ENCODE assay signal across 12 cellular contexts in genomic region chr12:2267624-2268477, GRCh38.
DNase-seq lines count a peak whose midpoint lies in the region; TF ChIP-seq lines count a peak whose summit lies in the region.
"Had no signal": no experiment of that assay in that cellular context is flagged by ENCODE, and none has a peak within 500 bp of the region (broad histone marks: within the 10 kb centered on the region; RNA-seq: fewer than 3 reads in every experiment).

No MANE protein-coding gene starts in this region.

- peak overlapping the region; percentile 7 for H4K8ac ChIP-seq in mesenchymal stem cell (ENCODE audit: low read length)

- peak overlapping the region; percentile 21 for H2BK120ac ChIP-seq in mesenchymal stem cell (ENCODE audit: low read depth, low read length)

- CTCF ChIA-PET in mammary epithelial cell (lab: Charles Lee; ENCODE audit: low non-redundant PET) (no interaction called here), GM10248 (lab: Yijun Ruan, JAX) (interaction anchor here (2.3 kb wide), 1 partner anchor 8 kb away, joined by 8 read pairs; no protein-coding TSS in a partner anchor)

- H3K27me3 ChIP-seq in mammary epithelial cell (ENCODE audit: insufficient read depth, low read length) = no peaks in the 10 kb centered on the region
- H3K27me3 ChIP-seq in mesenchymal stem cell (ENCODE audit: control insufficient read depth in 1 of 2, insufficient read depth in 1 of 2, low read length in 2 of 2) = no peaks in the 10 kb centered on the region
- H3K27me3 ChIP-seq in transverse colon = no peaks in the 10 kb centered on the region
- H3K27me3 ChIP-seq: upper lobe of left lung had no signal

- no peak overlapping the region for H3K14ac ChIP-seq in mesenchymal stem cell (ENCODE audit: low read length in 2 of 2)

- POLR2A ChIA-PET in GM10248 (lab: Yijun Ruan, JAX) = no interaction called here

- H3K4me2 ChIP-seq in mammary epithelial cell (ENCODE audit: insufficient read depth, low read depth, low read length) (peak overlapping the region; percentile 18), mesenchymal stem cell (ENCODE audit: low read length, poor library complexity, severe bottlenecking) (no peak overlapping the region)
- H3K4me2 ChIP-seq: PC-9 had no signal

- no peaks in the 10 kb centered on the region for H4K20me1 ChIP-seq in mammary epithelial cell (ENCODE audit: insufficient read depth, low read length)

- intact Hi-C loops in mammary epithelial cell (cut with micrococcal nuclease) = loop anchor here (5.0 kb wide), 2 partner anchors 141 to 206 kb away; no protein-coding TSS in a partner anchor
- intact Hi-C loops in transverse colon (cut with DNase I; ENCODE audit: low total_unique reads) = no loop called here

- H3K4me3 ChIP-seq in mammary epithelial cell (replicated peaks in 1 of 3; ENCODE audit: insufficient read depth in 1 of 3, low read depth in 2 of 3, low read length in 3 of 3) (no peak overlapping the region), mesenchymal stem cell (ENCODE audit: insufficient read depth in 1 of 2, low read depth in 1 of 2, low read length in 2 of 2) (peak overlapping the region in 1 of 2 experiments; percentile 35), transverse colon (no peak overlapping the region)
- H3K4me3 ChIP-seq: PC-9, upper lobe of left lung had no signal

- H2AFZ ChIP-seq in mammary epithelial cell (ENCODE audit: low read depth, low read length) (peak overlapping the region; percentile 74), mesenchymal stem cell (ENCODE audit: low read depth, low read length) (no peak overlapping the region)
- H2AFZ ChIP-seq: PC-9 had no signal

- H3K36me3 ChIP-seq in mammary epithelial cell (ENCODE audit: insufficient read depth, low read length) (no peaks in the 10 kb centered on the region), mesenchymal stem cell (ENCODE audit: control insufficient read depth in 1 of 2, insufficient read depth in 2 of 2, low read depth in 1 of 2, low read length in 2 of 2) (no peaks in the 10 kb centered on the region), transverse colon (no peaks in the 10 kb centered on the region)
- H3K36me3 ChIP-seq: upper lobe of left lung had no signal

- peak; percentile 15 for DNase-seq in NCI-H82 (lab: John Stamatoyannopoulos, UW)
- DNase-seq in NCI-H82 treated with DMSO at 0.1 percent for 48 hours (lab: John Stamatoyannopoulos, UW; ENCODE audit: unreplicated experiment) = no peak
- peak; percentile 19 for DNase-seq in mammary epithelial cell
- peak; percentile 59 for DNase-seq in mesenchymal stem cell
- DNase-seq in transverse colon = no peak
- no peak for DNase-seq in COLO829 (ENCODE audit: low spot score)
- DNase-seq in stimulated activated CD4-positive, alpha-beta T cell treated with anti-CD3 and anti-CD28 coated beads, Interleukin-2, amount 100 ng/mL, for 24 hours = no peak
- DNase-seq in GM10248 (ENCODE audit: extremely low spot score) = no peak
- DNase-seq: 8988T; activated CD4-positive, alpha-beta T cell treated with anti-CD3 and anti-CD28 coated beads for 1 hour; PC-9; upper lobe of left lung had no signal

- H3K79me1 ChIP-seq in mesenchymal stem cell (replicated peaks; ENCODE audit: low read length, poor library complexity, severe bottlenecking) = no peaks in the 10 kb centered on the region

- H3K9ac ChIP-seq in mammary epithelial cell (ENCODE audit: insufficient read depth, low read length) (no peak overlapping the region), mesenchymal stem cell (ENCODE audit: low read length) (peak overlapping the region; percentile 82)

- H3K27ac ChIP-seq in mammary epithelial cell (ENCODE audit: insufficient read depth, low read depth, low read length) (peak overlapping the region; percentile 24), mesenchymal stem cell (ENCODE audit: low read length, poor library complexity, severe bottlenecking) (peak overlapping the region; percentile 94), transverse colon (peak overlapping the region; percentile 70 to 84 (median 78))
- H3K27ac ChIP-seq: PC-9 had no signal

- no peaks in the 10 kb centered on the region for H3K79me2 ChIP-seq in mammary epithelial cell (ENCODE audit: insufficient read depth, low read length)

- H3K18ac ChIP-seq in mesenchymal stem cell (ENCODE audit: low read depth in 1 of 2, low read length in 2 of 2) = peak overlapping the region; percentile 11 to 56

- no peak for TF ChIP-seq EP300 in transverse colon (IDR thresholded peaks at IDR 0.05; ENCODE audit: low read depth)

- H3K4me1 ChIP-seq in mammary epithelial cell (ENCODE audit: insufficient read depth, low read length) = peaks cover 30% of the 10 kb centered on the region
- peaks cover 43% of the 10 kb centered on the region for H3K4me1 ChIP-seq in mesenchymal stem cell (ENCODE audit: control insufficient read depth, insufficient read depth, low read depth, low read length)
- H3K4me1 ChIP-seq in transverse colon = peaks cover 25 to 56% (median 44%) of the 10 kb centered on the region in 4 donors

- 9% methylated on average over 13 of the region's 13 CpGs for WGBS in mammary epithelial cell (ENCODE audit: low coverage, missing lambda C conversion rate)
- WGBS in mesenchymal stem cell = 54% methylated on average over 13 of the region's 13 CpGs
- 38 to 64% methylated on average over 6 to 13 of the region's 13 CpGs for WGBS in transverse colon (ENCODE audit: low coverage in 1 of 2), 2 donors

- in situ Hi-C loops in mammary epithelial cell (cut with MboI; ENCODE audit: low sequenced_read_pairs in 2 of 2) = no loop called here
- in situ Hi-C loops in transverse colon (cut with MboI; ENCODE audit: low pct_ligation_motif_present in 1 of 4, low pct_unique_long_range_greater_than_20kb in 1 of 4, low sequenced_read_pairs in 3 of 4) = loop anchor here in 1 of 4 donors (10.0 kb wide), 1 partner anchor 213 kb away; the partner anchor contains the start of gene CACNA1C

- peak overlapping the region; percentile 81 for H2BK5ac ChIP-seq in mesenchymal stem cell (ENCODE audit: low read depth, low read length, poor library complexity, severe bottlenecking)

- BruUV-seq in mammary epithelial cell (replicated peaks; lab: Mats Ljungman, UMichigan) = no TSS peak

- TF ChIP-seq CTCF in mammary epithelial cell (conservative IDR thresholded peaks at IDR 0.05 in 1 of 2, IDR thresholded peaks at IDR 0.05 in 1 of 2; ENCODE audit: extremely low read depth in 1 of 2, insufficient read depth in 1 of 2, low read depth in 1 of 2, low read length in 2 of 2) = no peak
- TF ChIP-seq CTCF in transverse colon (IDR thresholded peaks at IDR 0.05) = no peak
- TF ChIP-seq CTCF in GM10248 (IDR thresholded peaks at IDR 0.05; ENCODE audit: control extremely low read depth, extremely low read depth, low read depth, missing control alignments) = no peak

- peak overlapping the region; percentile 92 for H2AK5ac ChIP-seq in mesenchymal stem cell (ENCODE audit: low read length, severe bottlenecking)

- H4K91ac ChIP-seq in mesenchymal stem cell (ENCODE audit: low read length) = no peak overlapping the region

- H3K23ac ChIP-seq in mesenchymal stem cell (ENCODE audit: low read length in 2 of 2) = no peak overlapping the region

- TF ChIP-seq POLR2A in transverse colon (IDR thresholded peaks at IDR 0.05) = no peak

- dilution Hi-C loops in mammary epithelial cell (cut with HindIII; ENCODE audit: low sequenced_read_pairs) = loop anchor here (5.0 kb wide), 1 partner anchor 66 kb away; no protein-coding TSS in a partner anchor

- peak overlapping the region; percentile 55 for H2BK15ac ChIP-seq in mesenchymal stem cell (ENCODE audit: low read depth, poor library complexity, severe bottlenecking)

- H2BK12ac ChIP-seq in mesenchymal stem cell (ENCODE audit: low read length in 2 of 2) = peak overlapping the region; percentile 38 to 45

- peak overlapping the region; percentile 24 to 55 for H3K4ac ChIP-seq in mesenchymal stem cell (ENCODE audit: low read depth in 1 of 2, low read length in 2 of 2)

- H3K9me3 ChIP-seq in mammary epithelial cell (replicated peaks; ENCODE audit: insufficient read depth, low read length) (no peaks in the 10 kb centered on the region), mesenchymal stem cell (ENCODE audit: control insufficient read depth, low read length) (no peaks in the 10 kb centered on the region), transverse colon (no peaks in the 10 kb centered on the region)
- H3K9me3 ChIP-seq: upper lobe of left lung had no signal

Comparison
In these comparisons a context has a peak if more than half of its experiments do, and no peak if none do; other contexts are left out.
1. DNase-seq: peak in NCI-H82 (single experiment), mammary epithelial cell (single experiment) and mesenchymal stem cell (single experiment); none in NCI-H82 treated with DMSO at 0.1 percent for 48 hours (single experiment), transverse colon (single experiment), COLO829 (single experiment), stimulated activated CD4-positive, alpha-beta T cell treated with anti-CD3 and anti-CD28 coated beads, Interleukin-2, amount 100 ng/mL, for 24 hours (0 of 2) and GM10248 (single experiment).
2. H3K27ac ChIP-seq: peak in every context shown above with its lines; median percentile 94 in mesenchymal stem cell; 78 in transverse colon; 24 in mammary epithelial cell.